Comparison of ENCODE assay signal across 8 cellular contexts in genomic region chr4:76306882-76307669, GRCh38. TPM values are rescaled to one million over a fixed set of nuclear protein-coding genes. Genes with fewer than 3 reads are reported as not detected.
DNase-seq lines count a peak whose midpoint lies in the region; ATAC-seq and TF ChIP-seq lines count a peak whose summit lies in the region.

No MANE protein-coding gene starts in this region.

- POLR2A ChIA-PET in CD4-positive, alpha-beta T cell (lab: Charles Lee) = no interaction called here

- no peak overlapping the region for H3K27ac Mint-ChIP-seq in CD4-positive, alpha-beta T cell

- H3K27ac ChIP-seq in CD4-positive, alpha-beta T cell (ENCODE audit: low read depth, low read length) = no peak overlapping the region
- H3K27ac ChIP-seq in ectodermal cell (ENCODE audit: insufficient read depth, low read depth, low read length, poor library complexity, severe bottlenecking) (no peak overlapping the region), liver (ENCODE audit: low read depth in 1 of 2, low read length in 2 of 2) (peak overlapping the region; percentile 84 to 95)

- H3K9ac ChIP-seq in liver (ENCODE audit: low read depth in 1 of 2, low read length in 2 of 2) = peak overlapping the region; percentile 63 to 95

- no peaks in the 10 kb centered on the region for H3K4me1 ChIP-seq in ectodermal cell (ENCODE audit: control insufficient read depth, insufficient read depth, low read length)
- H3K4me1 ChIP-seq in liver (ENCODE audit: control insufficient read depth in 4 of 4, insufficient read depth in 4 of 4, low read length in 3 of 4) = peaks cover 2 to 40% (median 30%) of the 10 kb centered on the region in 4 donors

- ATAC-seq in CD4-positive, alpha-beta T cell (ENCODE audit: poor library complexity) = peak; percentile 28
- no peak for ATAC-seq in stimulated activated naive CD8-positive, alpha-beta T cell treated with anti-CD3 and anti-CD28 coated beads, Interleukin-15, Interleukin-2, amounts not matched to agents 100 U/mL and 50 U/mL, for 24 hours
- ATAC-seq in GM18511 (IDR thresholded peaks at IDR 0.05; ENCODE audit: unreplicated experiment) = no peak

- no peak for TF ChIP-seq CTCF in CD4-positive, alpha-beta T cell (IDR thresholded peaks at IDR 0.05)
- TF ChIP-seq CTCF in HFF-Myc (IDR thresholded peaks at IDR 0.05; ENCODE audit: low read depth, low read length, missing control alignments) (peak; percentile 28), liver (IDR thresholded peaks at IDR 0.05; ENCODE audit: low read depth, low read length, missing input control) (no peak)

- TF ChIP-seq RAD21 in liver (IDR thresholded peaks at IDR 0.05) = no peak

- peak overlapping the region; percentile 81 for H3K4me3 Mint-ChIP-seq in CD4-positive, alpha-beta T cell

- intact Hi-C loops in CD4-positive, alpha-beta T cell (cut with DNase I, micrococcal nuclease) = no loop called here

- DNase-seq in CD4-positive, alpha-beta T cell = peak in 3 of 10 experiments; percentile 3 to 36 (median 10)
- DNase-seq in HFF-Myc (ENCODE audit: extremely low read depth, low read depth) (no peak), SW480 (ENCODE audit: low spot score) (peak; percentile 43), H4 (ENCODE audit: low spot score) (no peak)
- peak; percentile 40 for DNase-seq in stimulated activated naive CD8-positive, alpha-beta T cell treated with anti-CD3 and anti-CD28 coated beads, Interleukin-15, Interleukin-2, amounts not matched to agents 100 U/mL and 50 U/mL, for 24 hours

- peaks cover 36% of the 10 kb centered on the region for H3K27me3 Mint-ChIP-seq in CD4-positive, alpha-beta T cell

- H3K27me3 ChIP-seq in CD4-positive, alpha-beta T cell (ENCODE audit: control insufficient read depth, insufficient read depth, low read length) = no peaks in the 10 kb centered on the region
- peaks cover 18% of the 10 kb centered on the region for H3K27me3 ChIP-seq in ectodermal cell (ENCODE audit: control insufficient read depth, insufficient read depth, low read length, poor library complexity, severe bottlenecking)
- no peaks in the 10 kb centered on the region for H3K27me3 ChIP-seq in liver (ENCODE audit: control insufficient read depth in 4 of 4, insufficient read depth in 4 of 4, low read length in 3 of 4)

- CTCF ChIA-PET in CD4-positive, alpha-beta T cell (lab: Charles Lee) = no interaction called here

- WGBS in ectodermal cell, 2 experiments = 8% methylated on average over 37 of the region's 37 CpGs
- WGBS in liver = 3% methylated on average over 37 of the region's 37 CpGs

- peak overlapping the region; percentile 67 for H3K4me3 ChIP-seq in HFF-Myc (replicated peaks; ENCODE audit: low read depth, low read length)
- H3K4me3 ChIP-seq in ectodermal cell (ENCODE audit: insufficient read depth, low read depth, low read length) = peak overlapping the region; percentile 64
- peak overlapping the region; percentile 77 to 86 (median 85) for H3K4me3 ChIP-seq in liver (ENCODE audit: low read depth in 1 of 3, low read length in 3 of 3)

- H3K36me3 ChIP-seq in ectodermal cell (ENCODE audit: control insufficient read depth, insufficient read depth, low read length) (no peaks in the 10 kb centered on the region), liver (ENCODE audit: control insufficient read depth in 4 of 4, insufficient read depth in 3 of 4, low read depth in 1 of 4, low read length in 3 of 4) (peaks cover 0 to 10% (median 0%) of the 10 kb centered on the region in 4 donors)

- no peaks in the 10 kb centered on the region for H3K36me3 Mint-ChIP-seq in CD4-positive, alpha-beta T cell (ENCODE audit: low read depth)

- no peaks in the 10 kb centered on the region for H3K9me3 ChIP-seq in CD4-positive, alpha-beta T cell (ENCODE audit: control insufficient read depth, low read length)
- no peaks in the 10 kb centered on the region for H3K9me3 ChIP-seq in ectodermal cell (ENCODE audit: control insufficient read depth, low read length)
- no peaks in the 10 kb centered on the region for H3K9me3 ChIP-seq in liver (ENCODE audit: control insufficient read depth in 4 of 4, low read length in 3 of 4)

- peaks cover 23% of the 10 kb centered on the region for H3K4me1 Mint-ChIP-seq in CD4-positive, alpha-beta T cell (ENCODE audit: low read depth)

- H3K9me3 Mint-ChIP-seq in CD4-positive, alpha-beta T cell = no peaks in the 10 kb centered on the region

TF ChIP-seq in liver, 16 proteins besides CTCF, POLR2A, EP300 and RAD21:
- TF ChIP-seq REST (IDR thresholded peaks at IDR 0.05) = peak; percentile 92
- peak; percentile 7 to 13 for TF ChIP-seq RXRA (IDR thresholded peaks at IDR 0.05)
- no peak for TF ChIP-seq MAX (IDR thresholded peaks at IDR 0.05)
- TF ChIP-seq HNF4A (conservative IDR thresholded peaks at IDR 0.05) = peak; percentile 33 to 41
- no peak for TF ChIP-seq ZBTB33 (IDR thresholded peaks at IDR 0.05)
- TF ChIP-seq TAF1 (conservative IDR thresholded peaks at IDR 0.05) = peak; percentile 62
- TF ChIP-seq JUND (IDR thresholded peaks at IDR 0.05) = no peak

RNA-seq across cellular contexts. Expression of gene STBD1, which starts 0.5 kb away (rescaled TPM):
- total RNA-seq in CD4-positive, alpha-beta T cell = under 1 TPM in 1 of 2 experiments, not detected in 1; 0.11 TPM
- 1.9 TPM for polyA plus RNA-seq in ectodermal cell (2013, experiment 1 of 4)
- 2.1 TPM for polyA plus RNA-seq in ectodermal cell (2013, experiment 2 of 4)
- 2.4 TPM for polyA plus RNA-seq in ectodermal cell (2013, experiment 3 of 4)
- 2.0 TPM for polyA plus RNA-seq in ectodermal cell (2013, experiment 4 of 4)
- 10 to 100 TPM; 10.3 to 18.9 TPM for total RNA-seq in liver
- 10 to 100 TPM; 41.7 to 42.5 TPM for polyA plus RNA-seq in liver
- 2.0 and 3.6 TPM in 2 replicates for total RNA-seq in H4 (2014; rRNA removed; shearing (Covaris generic))

RNA-seq across cellular contexts. Expression of gene FAM47E, which starts 55.6 kb away (rescaled TPM):
- total RNA-seq in CD4-positive, alpha-beta T cell = under 1 TPM; 0.34 to 0.74 TPM
- polyA plus RNA-seq in ectodermal cell (2013, experiment 1 of 4) = 3.6 TPM
- polyA plus RNA-seq in ectodermal cell (2013, experiment 2 of 4) = 6.2 TPM
- polyA plus RNA-seq in ectodermal cell (2013, experiment 3 of 4) = 6.3 TPM
- polyA plus RNA-seq in ectodermal cell (2013, experiment 4 of 4) = 10.7 TPM
- total RNA-seq in liver = 1 to 10 TPM; 1.3 to 2.0 TPM
- 1 to 10 TPM in 1 of 2 donors, under 1 TPM in 1; 0.85 to 2.5 TPM for polyA plus RNA-seq in liver
- 3.9 and 4.9 TPM in 2 replicates for total RNA-seq in H4 (2014; rRNA removed; shearing (Covaris generic))

Comparison
In these comparisons a context has a peak if more than half of its experiments do, and no peak if none do; other contexts are left out.
1. DNase-seq: peak in SW480 (single experiment) and stimulated activated naive CD8-positive, alpha-beta T cell treated with anti-CD3 and anti-CD28 coated beads, Interleukin-15, Interleukin-2, amounts not matched to agents 100 U/mL and 50 U/mL, for 24 hours (single experiment); none in HFF-Myc (single experiment) and H4 (single experiment).
2. H3K27ac ChIP-seq: peak in liver (2 of 2); none in CD4-positive, alpha-beta T cell (single experiment) and ectodermal cell (single experiment).
3. Peak in every context shown above with its lines, with median percentiles within 50 percentile points of each other: H3K4me3 ChIP-seq.